Comparison of ENCODE assay signal across 1 cellular context in genomic region chr20:18190466-18191233, GRCh38.
TF ChIP-seq lines count a peak whose summit lies in the region.

No MANE protein-coding gene starts in this region.

TF ChIP-seq in HepG2, 621 proteins besides CTCF, POLR2A, EP300 and RAD21:
- TF ChIP-seq FOXK1 (CRISPR knock-in tag; IDR thresholded peaks at IDR 0.05; ENCODE audit: borderline replicate concordance, low read depth): no peak
